ENCODE assay signal across 29 cellular contexts in the genomic region with DNA sequence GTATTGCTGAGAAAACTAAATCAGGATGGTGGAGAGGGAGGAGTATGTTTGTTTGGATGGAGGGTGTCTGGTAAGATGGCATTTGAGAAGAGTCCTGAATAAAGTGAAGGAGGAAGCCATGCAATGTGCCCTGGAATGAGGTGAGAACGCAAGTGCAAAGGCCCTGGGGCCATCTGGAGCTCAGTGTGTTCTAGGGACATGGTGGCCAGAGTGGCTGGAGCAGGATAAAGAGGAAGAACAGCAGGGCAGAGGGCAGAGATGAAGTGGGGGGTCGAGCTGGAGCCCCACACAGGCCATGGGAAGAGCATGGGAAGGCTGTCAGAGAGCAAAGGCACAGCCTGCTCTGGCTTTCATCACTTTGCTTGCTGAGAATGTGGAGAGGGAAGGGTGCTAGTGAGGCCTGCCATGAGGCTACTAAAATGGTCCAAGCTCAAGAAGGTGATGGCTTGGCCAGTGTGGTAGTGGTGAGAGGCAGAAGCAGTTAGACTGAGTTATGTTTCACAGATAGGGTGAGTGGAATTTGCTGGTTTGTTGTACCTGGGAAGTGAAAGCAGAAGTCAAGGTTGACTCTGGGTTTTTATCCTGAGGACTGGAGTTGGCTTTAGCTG.
"Had no signal": no experiment of that assay in that cellular context is flagged by ENCODE, and none has a peak within 500 bp of the region (broad histone marks: within the 10 kb centered on the region; RNA-seq: fewer than 3 reads in every experiment).

No MANE protein-coding gene starts in this region.

- H3K4me2 ChIP-seq: smooth muscle cell had no signal

- H3K4me3 ChIP-seq: ovary, psoas muscle, right lobe of liver, skin epidermis, smooth muscle cell, spleen, suprapubic skin, testis, tibial artery, transverse colon, upper lobe of right lung, uterus had no signal

- H3K27ac ChIP-seq: neutrophil, ovary, parathyroid adenoma, psoas muscle, right lobe of liver, skin epidermis, spleen, suprapubic skin, testis, tibial artery, transverse colon, upper lobe of right lung, uterus had no signal

- H3K36me3 ChIP-seq: neutrophil, ovary, right lobe of liver, spleen, suprapubic skin, tibial artery, transverse colon, upper lobe of right lung, uterus had no signal

- H3K9me3 ChIP-seq: neutrophil, ovary, psoas muscle, right lobe of liver, spleen, suprapubic skin, testis, tibial artery, transverse colon, upper lobe of right lung, uterus had no signal

- ATAC-seq: naive thymus-derived CD8-positive, alpha-beta T cell; psoas muscle; right cardiac atrium; right lobe of liver; stimulated activated memory B cell treated with anti-CD40 and anti-IgM and Interleukin-4, amounts not matched to agents 10 μg/mL and 1 μg/mL and 100 μg/mL, for 72 hours; stimulated activated naive CD8-positive, alpha-beta T cell treated with anti-CD3 and anti-CD28 coated beads, Interleukin-15, amount 100 ng/mL, for 72 hours; stimulated activated naive CD8-positive, alpha-beta T cell treated with anti-CD3 and anti-CD28 coated beads, Interleukin-15, Interleukin-2, amounts not matched to agents 100 U/mL and 50 U/mL, for 24 hours; upper lobe of right lung had no signal

- H3K27me3 ChIP-seq: ovary, right lobe of liver, testis had no signal

- DNase-seq: naive thymus-derived CD8-positive, alpha-beta T cell; nephron progenitor cell; nucleus accumbens; ovary; posterior cingulate gyrus; psoas muscle; right cardiac atrium; right lobe of liver; spleen; stimulated activated CD4-positive, alpha-beta T cell treated with anti-CD3 and anti-CD28 coated beads, Interleukin-12 subunit alpha, Interleukin-12 subunit beta, amount 100 ng/mL, for 4 hours; stimulated activated CD4-positive, alpha-beta T cell treated with anti-CD3 and anti-CD28 coated beads, Interleukin-1b, Interleukin-23, amount 100 ng/mL, for 48 hours; stimulated activated CD4-positive, alpha-beta T cell treated with anti-CD3 and anti-CD28 coated beads, Interleukin-4, amount 100 ng/mL, for 1 hour; stimulated activated CD4-positive, alpha-beta T cell treated with anti-CD3 and anti-CD28 coated beads, Interleukin-4, amount 100 ng/mL, for 4 hours; stimulated activated CD8-positive, alpha-beta memory T cell treated with anti-CD3 and anti-CD28 coated beads, Interleukin-4, amount 100 ng/mL, for 48 hours; stimulated activated naive CD4-positive, alpha-beta T cell; stimulated activated naive CD8-positive, alpha-beta T cell treated with anti-CD3 and anti-CD28 coated beads, Interleukin-15, amount 100 ng/mL, for 72 hours; stimulated activated naive CD8-positive, alpha-beta T cell treated with anti-CD3 and anti-CD28 coated beads, Interleukin-15, Interleukin-2, amounts not matched to agents 100 U/mL and 50 U/mL, for 24 hours; substantia nigra; testis; tibial artery; transverse colon; upper lobe of right lung; uterus had no signal

- H3K4me1 ChIP-seq: parathyroid adenoma, psoas muscle, right lobe of liver, spleen, suprapubic skin, testis, transverse colon, upper lobe of right lung, uterus had no signal

- H3K9ac ChIP-seq: parathyroid adenoma had no signal

- H2AFZ ChIP-seq: parathyroid adenoma had no signal
